ENCODE assay signal across 8 cellular contexts in the genomic region with DNA sequence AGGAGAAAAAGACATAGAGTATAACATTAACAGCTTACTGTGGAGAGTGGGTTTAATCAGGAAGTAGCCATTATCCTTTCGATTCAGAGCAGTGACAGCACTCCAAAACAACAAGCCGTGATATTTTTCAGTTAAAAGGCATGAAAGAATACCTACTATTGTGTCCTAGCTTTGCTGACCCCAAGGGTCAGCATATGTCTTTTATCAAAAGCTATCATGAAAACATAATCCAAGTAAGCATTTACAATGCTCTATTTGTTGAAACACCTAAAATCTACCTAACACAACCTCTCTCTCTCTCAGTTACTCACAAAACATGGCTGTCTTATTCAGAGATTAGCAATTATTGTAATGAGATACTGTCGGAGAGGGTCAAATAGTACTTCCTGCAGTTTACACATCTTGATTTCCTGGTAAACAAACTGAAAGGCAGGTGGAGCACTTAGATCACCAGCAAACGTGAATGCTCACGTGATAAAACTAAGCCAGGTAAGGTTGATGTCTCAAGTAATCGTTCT.
DNase-seq lines count a peak whose midpoint lies in the region; ATAC-seq and TF ChIP-seq lines count a peak whose summit lies in the region.

No MANE protein-coding gene starts in this region.

- H3K4me3 ChIP-seq in AG09309 (ENCODE audit: control insufficient read depth, low read depth, low read length) (peak overlapping the region; percentile 23), epithelial cell of esophagus (ENCODE audit: low read length) (peak overlapping the region; percentile 74), muscle layer of duodenum (ENCODE audit: low read depth in 1 of 2, low read length in 2 of 2) (peak overlapping the region; percentile 48 to 78)

- peak; percentile 90 for ATAC-seq in GM18498 (IDR thresholded peaks at IDR 0.05; ENCODE audit: unreplicated experiment)
- peak; percentile 93 for ATAC-seq in HG02759 (IDR thresholded peaks at IDR 0.05; ENCODE audit: unreplicated experiment)

- H3K27me3 ChIP-seq in muscle layer of duodenum (ENCODE audit: low read depth, low read length): no peaks in the 10 kb centered on the region

- DNase-seq in AG09309 (ENCODE audit: low read depth): no peak
- DNase-seq in NCI-H1048 (lab: John Stamatoyannopoulos, UW): peak; percentile 23
- DNase-seq in SW 1271 (lab: John Stamatoyannopoulos, UW): peak; percentile 13 to 78
- DNase-seq in epithelial cell of esophagus (ENCODE audit: low read depth): peak; percentile 89
- no peak for DNase-seq in NCI-H1694 (lab: John Stamatoyannopoulos, UW)

- H3K36me3 ChIP-seq in muscle layer of duodenum (ENCODE audit: control insufficient read depth in 1 of 2, insufficient read depth in 2 of 2, low read length in 2 of 2): no peaks in the 10 kb centered on the region

- no peaks in the 10 kb centered on the region for H3K9me3 ChIP-seq in muscle layer of duodenum (ENCODE audit: control insufficient read depth in 1 of 2, low read length in 2 of 2)

- peak overlapping the region; percentile 92 for H3K27ac ChIP-seq in muscle layer of duodenum (ENCODE audit: low read length)

- TF ChIP-seq CTCF in AG09309 (IDR thresholded peaks at IDR 0.05; ENCODE audit: control insufficient read depth, insufficient read depth, low read depth, low read length, missing control alignments) (no peak), epithelial cell of esophagus (IDR thresholded peaks at IDR 0.05; ENCODE audit: insufficient read depth, low read depth, low read length, missing control alignments) (peak; percentile 39)

- H3K4me1 ChIP-seq in muscle layer of duodenum (ENCODE audit: control insufficient read depth in 1 of 2, insufficient read depth in 2 of 2, low read length in 2 of 2): peaks cover 5 to 25% of the 10 kb centered on the region in 2 donors

Comparison
In these comparisons a context has a peak if more than half of its experiments do, and no peak if none do; other contexts are left out.
1. DNase-seq: peak in NCI-H1048 (single experiment), SW 1271 (2 of 2) and epithelial cell of esophagus (single experiment); none in AG09309 (single experiment) and NCI-H1694 (single experiment).
2. H3K4me3 ChIP-seq: peak in every context shown above with its lines; median percentile 74 in epithelial cell of esophagus; 63 in muscle layer of duodenum; 23 in AG09309.